ENCODE assay signal across 1 cellular context in genomic region chr3:16550676-16551341, GRCh38.
TF ChIP-seq lines count a peak whose summit lies in the region.

No MANE protein-coding gene starts in this region.

TF ChIP-seq in HepG2, 621 proteins besides CTCF, POLR2A, EP300 and RAD21 (continued from another document):
- TF ChIP-seq HOMEZ (CRISPR knock-in tag; IDR thresholded peaks at IDR 0.05; ENCODE audit: low read depth) (peak; percentile 25; the same call in 1 of the 2 replicates), ELF3 (CRISPR knock-in tag; IDR thresholded peaks at IDR 0.05) (peak; percentile 45; the same call in 1 of the 2 replicates), ZNF275 (CRISPR knock-in tag; IDR thresholded peaks at IDR 0.05; ENCODE audit: borderline replicate concordance) (no peak), EZH2 (conservative IDR thresholded peaks at IDR 0.05; ENCODE audit: low read depth, low read length) (no peak), NFATC3 (CRISPR knock-in tag; IDR thresholded peaks at IDR 0.05) (no peak), ELF1 (CRISPR knock-in tag; IDR thresholded peaks at IDR 0.05) (0 out of 2 replicates have a peak, but pooled peaks have one; percentile 22), THRA (CRISPR knock-in tag; IDR thresholded peaks at IDR 0.05; ENCODE audit: borderline replicate concordance) (0 out of 2 replicates have a peak, but pooled peaks have one; percentile 19), ARID3A (IDR thresholded peaks at IDR 0.05; ENCODE audit: low read depth, low read length) (peak; percentile 10; the same call in 1 of the 2 replicates), MAX (IDR thresholded peaks at IDR 0.05) (peak; percentile 19; the same call in 1 of the 2 replicates), ZNF770 (CRISPR knock-in tag; IDR thresholded peaks at IDR 0.05) (0 out of 2 replicates have a peak, but pooled peaks have one; percentile 75), ZNF629 (CRISPR knock-in tag; conservative IDR thresholded peaks at IDR 0.05) (no peak), TP53 (CRISPR knock-in tag; conservative IDR thresholded peaks at IDR 0.05) (no peak), ARID5B (CRISPR knock-in tag; IDR thresholded peaks at IDR 0.05) (peak; percentile 21; the same call in 1 of the 2 replicates), CREM (IDR thresholded peaks at IDR 0.05) (no peak), CREM (CRISPR knock-in tag; IDR thresholded peaks at IDR 0.05) (no peak), FOXA3 (CRISPR knock-in tag; IDR thresholded peaks at IDR 0.05) (peak; percentile 65), XRCC5 (optimal IDR thresholded peaks at IDR 0.05; ENCODE audit: low read length) (peak; percentile 50), RFX1 (IDR thresholded peaks at IDR 0.05) (no peak), SOX6 (IDR thresholded peaks at IDR 0.05) (no peak), SOX6 (CRISPR knock-in tag; IDR thresholded peaks at IDR 0.05) (peak; percentile 23; the same call in 1 of the 2 replicates), TGIF2 (CRISPR knock-in tag; IDR thresholded peaks at IDR 0.05) (peak; percentile 50; the same call in 1 of the 2 replicates), MIXL1 (CRISPR knock-in tag; IDR thresholded peaks at IDR 0.05) (peak; percentile 77), CEBPG (CRISPR knock-in tag; IDR thresholded peaks at IDR 0.05) (peak; percentile 99), SMC3 (IDR thresholded peaks at IDR 0.05; ENCODE audit: low read length) (peak; percentile 96), GATAD2A (CRISPR knock-in tag; IDR thresholded peaks at IDR 0.05) (peak; percentile 50), ZNF580 (CRISPR knock-in tag; IDR thresholded peaks at IDR 0.05; ENCODE audit: borderline replicate concordance, low read depth) (0 out of 2 replicates have a peak, but pooled peaks have one; percentile 42), CEBPB (IDR thresholded peaks at IDR 0.05; ENCODE audit: borderline replicate concordance, low read depth, low read length) (peak; percentile 95), ZNF558 (CRISPR knock-in tag; IDR thresholded peaks at IDR 0.05; ENCODE audit: borderline replicate concordance) (0 out of 2 replicates have a peak, but pooled peaks have one; percentile 39), ATF3 (CRISPR knock-in tag; IDR thresholded peaks at IDR 0.05) (peak; percentile 59; the same call in 1 of the 2 replicates), SMAD3 (CRISPR knock-in tag; IDR thresholded peaks at IDR 0.05) (no peak), CBX5 (CRISPR knock-in tag; IDR thresholded peaks at IDR 0.05; ENCODE audit: borderline replicate concordance) (peak; percentile 78; the same call in 1 of the 2 replicates), ZNF563 (CRISPR knock-in tag; IDR thresholded peaks at IDR 0.05) (no peak)
